11 cellular contexts compared by ENCODE assay signal in the genomic region with DNA sequence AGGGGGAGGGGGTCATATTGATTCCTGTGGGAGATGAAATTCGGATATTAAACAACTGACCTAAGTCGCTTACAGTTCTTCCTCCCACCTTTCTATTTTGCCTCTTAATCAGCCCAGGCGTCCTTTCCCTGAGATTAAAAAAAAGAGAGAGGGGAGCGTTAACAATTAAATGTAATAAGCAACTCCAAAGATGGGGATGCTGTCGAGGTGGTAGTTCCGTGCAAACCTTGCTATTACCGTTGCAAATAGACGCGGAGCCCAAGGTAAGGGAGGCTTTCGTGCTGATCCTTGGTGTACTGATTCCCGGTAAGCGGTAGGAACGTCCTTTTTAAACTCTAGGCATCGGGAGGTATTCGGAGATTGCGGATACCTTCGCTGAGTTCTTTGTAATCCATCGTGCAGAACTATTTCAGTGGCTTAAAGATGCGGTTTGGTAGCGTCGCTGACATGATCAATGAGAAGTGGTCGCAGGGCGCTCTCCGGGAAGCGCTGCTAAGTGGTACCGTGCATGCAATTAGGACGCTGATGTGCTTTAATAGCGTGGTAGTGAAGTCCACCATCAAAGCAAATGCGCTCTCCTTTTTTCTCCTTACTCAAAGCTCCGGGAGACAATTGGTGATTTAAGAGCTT. TPM values are rescaled to one million over a fixed set of nuclear protein-coding genes. Genes with fewer than 3 reads are reported as not detected.
DNase-seq lines count a peak whose midpoint lies in the region; ATAC-seq lines count a peak whose summit lies in the region.
"Had no signal": no experiment of that assay in that cellular context is flagged by ENCODE, and none has a peak within 500 bp of the region (broad histone marks: within the 10 kb centered on the region; RNA-seq: fewer than 3 reads in every experiment).

No MANE protein-coding gene starts in this region.

- H2AK5ac ChIP-seq in neuronal stem cell (ENCODE audit: low read depth, low read length): no peak overlapping the region

- no peak overlapping the region for H3K23ac ChIP-seq in neuronal stem cell (ENCODE audit: low read depth, low read length, poor library complexity)

- peaks cover 9% of the 10 kb centered on the region for H3K4me1 ChIP-seq in ectodermal cell (ENCODE audit: control insufficient read depth, insufficient read depth, low read length)
- peaks cover 0 to 10% of the 10 kb centered on the region in 2 donors for H3K4me1 ChIP-seq in neuronal stem cell (ENCODE audit: control insufficient read depth in 2 of 2, insufficient read depth in 1 of 2, low read depth in 1 of 2, low read length in 2 of 2)
- H3K4me1 ChIP-seq in aorta (ENCODE audit: control insufficient read depth in 1 of 2, insufficient read depth in 2 of 2, low read length in 2 of 2): no peaks in the 10 kb centered on the region

- intact Hi-C loops in aorta (cut with DNase I): no loop called here

- WGBS in ectodermal cell, 2 experiments: 1% methylated on average over 28 to 29 of the region's 30 CpGs
- no CpG with 5 or more reads among the region's 30 CpGs for WGBS in neuronal stem cell (ENCODE audit: extremely low coverage in 2 of 2, insufficient read length in 2 of 2, insufficient replicate concordance in 1 of 2), 2 donors
- 19 to 20% methylated on average over 30 of the region's 30 CpGs for WGBS in aorta, 2 donors

- no peak overlapping the region for H2BK5ac ChIP-seq in neuronal stem cell (ENCODE audit: low read length)

- no peak overlapping the region for H3K4ac ChIP-seq in neuronal stem cell (ENCODE audit: low read length)

- H2BK120ac ChIP-seq in neuronal stem cell (ENCODE audit: low read depth, low read length): no peak overlapping the region

- no peaks in the 10 kb centered on the region for H3K79me1 ChIP-seq in neuronal stem cell (ENCODE audit: low read depth, low read length)

- H3K36me3 ChIP-seq in ectodermal cell (ENCODE audit: control insufficient read depth, insufficient read depth, low read length): peaks cover 18% of the 10 kb centered on the region
- H3K36me3 ChIP-seq in neuronal stem cell (replicated peaks in 1 of 2; ENCODE audit: control insufficient read depth in 2 of 2, insufficient read depth in 2 of 2, low read length in 2 of 2): peaks cover 5 to 41% of the 10 kb centered on the region in 2 donors
- H3K36me3 ChIP-seq in aorta (ENCODE audit: control insufficient read depth in 1 of 2, insufficient read depth in 2 of 2, low read length in 1 of 2): no peaks in the 10 kb centered on the region

- H3K27ac ChIP-seq in ectodermal cell (ENCODE audit: insufficient read depth, low read depth, low read length, poor library complexity, severe bottlenecking) (no peak overlapping the region), neuronal stem cell (replicated peaks; ENCODE audit: low read length) (no peak overlapping the region), aorta (ENCODE audit: low read depth in 1 of 2, low read length in 2 of 2) (no peak overlapping the region)

- DNase-seq in NCI-H1417 (lab: John Stamatoyannopoulos, UW): peak; percentile 34 to 79 (median 55)
- DNase-seq in NCI-H1417 treated with DMSO at 0.1 percent for 48 hours (lab: John Stamatoyannopoulos, UW): no peak
- DNase-seq in NCI-H2227 (lab: John Stamatoyannopoulos, UW; ENCODE audit: unreplicated experiment): peak; percentile 57
- DNase-seq in neuronal stem cell (ENCODE audit: low spot score): peak; percentile 30
- DNase-seq in aorta: no peak
- DNase-seq in stimulated activated CD4-positive, alpha-beta T cell treated with anti-CD3 and anti-CD28 coated beads, Interleukin-12 subunit alpha, Interleukin-12 subunit beta, amount 100 ng/mL, for 4 hours: no peak
- DNase-seq in NCI-H226: no peak
- DNase-seq: SHP77 treated with DMSO at 0.1 percent for 48 hours; stimulated activated CD8-positive, alpha-beta memory T cell treated with anti-CD3 and anti-CD28 coated beads, Interleukin-4, amount 100 ng/mL, for 48 hours had no signal

- no peak overlapping the region for H4K8ac ChIP-seq in neuronal stem cell (ENCODE audit: low read depth, low read length)

- peak overlapping the region; percentile 98 for H2AFZ ChIP-seq in neuronal stem cell (ENCODE audit: low read length)

- H3K4me3 ChIP-seq in ectodermal cell (ENCODE audit: insufficient read depth, low read depth, low read length) (peak overlapping the region; percentile 84), neuronal stem cell (ENCODE audit: low read length in 2 of 2) (peak overlapping the region; percentile 70 to 95), aorta (ENCODE audit: low read length in 2 of 2) (no peak overlapping the region)

- peak overlapping the region; percentile 21 for H3K9ac ChIP-seq in neuronal stem cell (ENCODE audit: low read depth, low read length, poor library complexity)

- H3K27me3 ChIP-seq in ectodermal cell (ENCODE audit: control insufficient read depth, insufficient read depth, low read length, poor library complexity, severe bottlenecking) (peaks cover 52% of the 10 kb centered on the region), neuronal stem cell (ENCODE audit: control insufficient read depth in 3 of 3, insufficient read depth in 3 of 3, low read depth in 1 of 3, low read length in 3 of 3) (peaks cover 0 to 44% (median 26%) of the 10 kb centered on the region in 3 experiments), aorta (ENCODE audit: control insufficient read depth in 1 of 2, insufficient read depth in 2 of 2, low read length in 1 of 2) (no peaks in the 10 kb centered on the region)

- no peak overlapping the region for H3K14ac ChIP-seq in neuronal stem cell (ENCODE audit: low read length)

- no peak overlapping the region for H3K18ac ChIP-seq in neuronal stem cell (ENCODE audit: low read length)

- peak overlapping the region; percentile 94 for H3K4me2 ChIP-seq in neuronal stem cell (ENCODE audit: insufficient read depth, low read length, poor library complexity, severe bottlenecking)

- H4K91ac ChIP-seq in neuronal stem cell (ENCODE audit: low read depth, low read length, poor library complexity): no peak overlapping the region

- H3K9me3 ChIP-seq in ectodermal cell (ENCODE audit: control insufficient read depth, low read length) (no peaks in the 10 kb centered on the region), neuronal stem cell (replicated peaks in 1 of 2; ENCODE audit: control insufficient read depth in 2 of 2, insufficient read depth in 1 of 2, low read depth in 1 of 2, low read length in 2 of 2) (peaks cover 18% of the 10 kb centered on the region in 2 donors), aorta (ENCODE audit: control insufficient read depth, low read length) (peaks cover 1% of the 10 kb centered on the region)

- no peak for ATAC-seq in aorta (ENCODE audit: low FRiP score)

- no peak overlapping the region for H2BK12ac ChIP-seq in neuronal stem cell (ENCODE audit: low read length)

- H2BK15ac ChIP-seq in neuronal stem cell (ENCODE audit: low read length): no peak overlapping the region

RNA-seq across cellular contexts. Expression of gene SLITRK5, which starts 3.1 kb away (rescaled TPM):
- 5.4 TPM for polyA plus RNA-seq in ectodermal cell (2013, experiment 1 of 4)
- 5.6 TPM for polyA plus RNA-seq in ectodermal cell (2013, experiment 2 of 4)
- 5.7 TPM for polyA plus RNA-seq in ectodermal cell (2013, experiment 3 of 4)
- polyA plus RNA-seq in ectodermal cell (2013, experiment 4 of 4): 6.8 TPM
- 3.4 TPM for polyA plus RNA-seq in neuronal stem cell (2013, experiment 1 of 2)
- polyA plus RNA-seq in neuronal stem cell (2013, experiment 2 of 2): 3.6 TPM
- total RNA-seq in aorta: under 1 TPM; 0.32 to 0.45 TPM
- under 1 TPM; under 0.01 TPM for polyA plus RNA-seq in aorta
- total RNA-seq: activated CD8-positive, alpha-beta memory T cell treated with anti-CD3 and anti-CD28 coated beads for 36 hours had no signal

Comparison
In these comparisons a context has a peak if more than half of its experiments do, and no peak if none do; other contexts are left out.
1. DNase-seq: peak in NCI-H1417 (3 of 3), NCI-H2227 (single experiment) and neuronal stem cell (single experiment); none in NCI-H1417 treated with DMSO at 0.1 percent for 48 hours (single experiment), aorta (0 of 2), stimulated activated CD4-positive, alpha-beta T cell treated with anti-CD3 and anti-CD28 coated beads, Interleukin-12 subunit alpha, Interleukin-12 subunit beta, amount 100 ng/mL, for 4 hours (single experiment) and NCI-H226 (single experiment).
2. H3K4me3 ChIP-seq: peak in ectodermal cell (single experiment) and neuronal stem cell (2 of 2); none in aorta (0 of 2).